20 cellular contexts compared by ENCODE assay signal in genomic region chr7:121546632-121547340, GRCh38.
DNase-seq lines count a peak whose midpoint lies in the region; ATAC-seq, FAIRE-seq and TF ChIP-seq lines count a peak whose summit lies in the region.
"Had no signal": no experiment of that assay in that cellular context is flagged by ENCODE, and none has a peak within 500 bp of the region (broad histone marks: within the 10 kb centered on the region; RNA-seq: fewer than 3 reads in every experiment).

No MANE protein-coding gene starts in this region.

- no peak for DNase-seq in A549 (ENCODE audit: low read depth in 1 of 2, low spot score in 1 of 2)
- peak; percentile 30 for DNase-seq in LHCN-M2 (ENCODE audit: low read depth)
- DNase-seq in amniotic epithelial cell (ENCODE audit: low read depth): peak; percentile 84
- DNase-seq in mesenchymal stem cell: no peak
- no peak for DNase-seq in COR-L47 (lab: John Stamatoyannopoulos, UW)
- DNase-seq in activated naive CD8-positive, alpha-beta T cell treated with anti-CD3 and anti-CD28 coated beads, Interleukin-2, amount 50 U/mL, for 24 hours: no peak
- DNase-seq in type B pancreatic cell (ENCODE audit: extremely low spot score, unreplicated experiment): no peak
- no peak for DNase-seq in UCSD-AML1 (lab: John Stamatoyannopoulos, UW; ENCODE audit: unreplicated experiment)
- DNase-seq: activated CD4-positive, alpha-beta T cell treated with anti-CD3 and anti-CD28 coated beads for 1 hour; activated effector memory CD4-positive, alpha-beta T cell treated with anti-CD3 and anti-CD28 coated beads, Interleukin-2, amount 50 U/mL, for 16 hours; aorta; endodermal cell; kidney; psoas muscle; stimulated activated naive B cell treated with anti-CD40 and anti-IgM and Interleukin-4, amounts not matched to agents 10 μg/mL and 1 μg/mL and 100 μg/mL, for 72 hours; T1000; tibial artery had no signal

- peaks cover 37% of the 10 kb centered on the region for H3K4me1 Mint-ChIP-seq in activated naive CD8-positive, alpha-beta T cell treated with anti-CD3 and anti-CD28 coated beads, Interleukin-2, amount 50 U/mL, for 24 hours
- H3K4me1 Mint-ChIP-seq in type B pancreatic cell (ENCODE audit: unreplicated experiment): no peaks in the 10 kb centered on the region

- TF ChIP-seq RAD21 in A549 (conservative IDR thresholded peaks at IDR 0.05 in 1 of 2, IDR thresholded peaks at IDR 0.05 in 1 of 2): no peak

- 56% methylated on average over 4 of the region's 4 CpGs for WGBS in A549 (ENCODE audit: missing lambda C conversion rate)
- WGBS in mesenchymal stem cell: 90% methylated on average over 1 of the region's 4 CpGs

- H3K27ac Mint-ChIP-seq in activated naive CD8-positive, alpha-beta T cell treated with anti-CD3 and anti-CD28 coated beads, Interleukin-2, amount 50 U/mL, for 24 hours: no peak overlapping the region
- H3K27ac Mint-ChIP-seq in type B pancreatic cell: no peak overlapping the region
- H3K27ac Mint-ChIP-seq: CD4-positive, alpha-beta memory T cell; endodermal cell; nephron; stimulated activated naive B cell treated with anti-CD40 and anti-IgM and Interleukin-4, amounts not matched to agents 10 μg/mL and 1 μg/mL and 100 μg/mL, for 72 hours had no signal

- no peak overlapping the region for H3K4ac ChIP-seq in mesenchymal stem cell (ENCODE audit: low read depth in 1 of 2, low read length in 2 of 2)

- H2AK5ac ChIP-seq in mesenchymal stem cell (ENCODE audit: low read length, severe bottlenecking): no peak overlapping the region

- peak overlapping the region; percentile 54 for H3K9ac ChIP-seq in mesenchymal stem cell (ENCODE audit: low read length)
- H3K9ac ChIP-seq: GM23248 had no signal

- H3K23ac ChIP-seq in mesenchymal stem cell (ENCODE audit: low read length in 2 of 2): no peak overlapping the region

- H4K8ac ChIP-seq in mesenchymal stem cell (ENCODE audit: low read length): no peak overlapping the region

- H3K4me3 ChIP-seq in A549 (no peak overlapping the region), mesenchymal stem cell (ENCODE audit: insufficient read depth in 1 of 2, low read depth in 1 of 2, low read length in 2 of 2) (no peak overlapping the region)
- H3K4me3 ChIP-seq: GM23248, psoas muscle, tibial artery had no signal

- no peak overlapping the region for H2BK120ac ChIP-seq in mesenchymal stem cell (ENCODE audit: low read depth, low read length)

- peak in 1 of 2 experiments; percentile 27; a peak in 1 of 6 replicates for ATAC-seq in A549
- no peak for ATAC-seq in activated naive CD8-positive, alpha-beta T cell treated with anti-CD3 and anti-CD28 coated beads, Interleukin-2, amount 50 U/mL, for 24 hours

- H3K36me3 ChIP-seq in mesenchymal stem cell (ENCODE audit: control insufficient read depth in 1 of 2, insufficient read depth in 2 of 2, low read depth in 1 of 2, low read length in 2 of 2): no peaks in the 10 kb centered on the region
- H3K36me3 ChIP-seq: tibial artery had no signal

- peaks cover 4% of the 10 kb centered on the region for H3K9me3 Mint-ChIP-seq in activated naive CD8-positive, alpha-beta T cell treated with anti-CD3 and anti-CD28 coated beads, Interleukin-2, amount 50 U/mL, for 24 hours
- peaks cover 4% of the 10 kb centered on the region for H3K9me3 Mint-ChIP-seq in type B pancreatic cell
- H3K9me3 Mint-ChIP-seq: CD4-positive, alpha-beta memory T cell; stimulated activated naive B cell treated with anti-CD40 and anti-IgM and Interleukin-4, amounts not matched to agents 10 μg/mL and 1 μg/mL and 100 μg/mL, for 72 hours had no signal

- H3K79me1 ChIP-seq in mesenchymal stem cell (replicated peaks; ENCODE audit: low read length, poor library complexity, severe bottlenecking): no peaks in the 10 kb centered on the region

- no peak overlapping the region for H4K91ac ChIP-seq in mesenchymal stem cell (ENCODE audit: low read length)

- CTCF ChIA-PET in A549 (lab: Yijun Ruan, JAX): interaction anchor here (0.6 to 3.8 kb wide), 16 partner anchors 8 to 419 kb away, joined by 3 to 48 read pairs (median 3); no protein-coding TSS in a partner anchor

- TF ChIP-seq POLR2A in A549 (IDR thresholded peaks at IDR 0.05; ENCODE audit: low read length): no peak

- peaks cover 3% of the 10 kb centered on the region for H3K36me3 Mint-ChIP-seq in activated naive CD8-positive, alpha-beta T cell treated with anti-CD3 and anti-CD28 coated beads, Interleukin-2, amount 50 U/mL, for 24 hours (ENCODE audit: low read depth)
- no peaks in the 10 kb centered on the region for H3K36me3 Mint-ChIP-seq in type B pancreatic cell
- H3K36me3 Mint-ChIP-seq: CD4-positive, alpha-beta memory T cell; stimulated activated naive B cell treated with anti-CD40 and anti-IgM and Interleukin-4, amounts not matched to agents 10 μg/mL and 1 μg/mL and 100 μg/mL, for 72 hours had no signal

- no peak overlapping the region for H2AFZ ChIP-seq in mesenchymal stem cell (ENCODE audit: low read depth, low read length)
- H2AFZ ChIP-seq: GM23248 had no signal

- H3K4me3 Mint-ChIP-seq in activated naive CD8-positive, alpha-beta T cell treated with anti-CD3 and anti-CD28 coated beads, Interleukin-2, amount 50 U/mL, for 24 hours: no peak overlapping the region
- no peak overlapping the region for H3K4me3 Mint-ChIP-seq in type B pancreatic cell
- H3K4me3 Mint-ChIP-seq: CD4-positive, alpha-beta memory T cell; endodermal cell; nephron; stimulated activated naive B cell treated with anti-CD40 and anti-IgM and Interleukin-4, amounts not matched to agents 10 μg/mL and 1 μg/mL and 100 μg/mL, for 72 hours had no signal

- no peak overlapping the region for H2BK5ac ChIP-seq in mesenchymal stem cell (ENCODE audit: low read depth, low read length, poor library complexity, severe bottlenecking)

- TF ChIP-seq EP300 in A549 (IDR thresholded peaks at IDR 0.05): no peak

- H3K14ac ChIP-seq in mesenchymal stem cell (ENCODE audit: low read length in 2 of 2): no peak overlapping the region

- H3K18ac ChIP-seq in mesenchymal stem cell (ENCODE audit: low read depth in 1 of 2, low read length in 2 of 2): no peak overlapping the region

- H3K27me3 ChIP-seq in mesenchymal stem cell (ENCODE audit: control insufficient read depth in 1 of 2, insufficient read depth in 1 of 2, low read length in 2 of 2): no peaks in the 10 kb centered on the region
- H3K27me3 ChIP-seq: tibial artery had no signal

- no peak for FAIRE-seq in A549 (lab: Jason Lieb, UNC)

- peak overlapping the region; percentile 42; the same call in 1 of the 3 replicates for H3K4me2 ChIP-seq in A549
- H3K4me2 ChIP-seq in mesenchymal stem cell (ENCODE audit: low read length, poor library complexity, severe bottlenecking): no peak overlapping the region

- no peaks in the 10 kb centered on the region; the same call in 2 of the 3 replicates for H3K9me3 ChIP-seq in A549
- peaks cover 3% of the 10 kb centered on the region for H3K9me3 ChIP-seq in mesenchymal stem cell (ENCODE audit: control insufficient read depth, low read length)
- H3K9me3 ChIP-seq: psoas muscle, tibial artery had no signal

- H3K27ac ChIP-seq in A549: no peak overlapping the region
- H3K27ac ChIP-seq in mesenchymal stem cell (ENCODE audit: low read length, poor library complexity, severe bottlenecking): no peak overlapping the region
- H3K27ac ChIP-seq: GM23248, psoas muscle, tibial artery had no signal

- peaks cover 4% of the 10 kb centered on the region for H3K27me3 Mint-ChIP-seq in activated naive CD8-positive, alpha-beta T cell treated with anti-CD3 and anti-CD28 coated beads, Interleukin-2, amount 50 U/mL, for 24 hours
- no peaks in the 10 kb centered on the region for H3K27me3 Mint-ChIP-seq in type B pancreatic cell
- H3K27me3 Mint-ChIP-seq: stimulated activated naive B cell treated with anti-CD40 and anti-IgM and Interleukin-4, amounts not matched to agents 10 μg/mL and 1 μg/mL and 100 μg/mL, for 72 hours had no signal

- H3K4me1 ChIP-seq in A549 (peaks cover 11% of the 10 kb centered on the region; the same call in 2 of the 3 replicates), mesenchymal stem cell (ENCODE audit: control insufficient read depth, insufficient read depth, low read depth, low read length) (no peaks in the 10 kb centered on the region)
- H3K4me1 ChIP-seq: psoas muscle had no signal

- no peak for TF ChIP-seq CTCF in A549 (IDR thresholded peaks at IDR 0.05)
- TF ChIP-seq CTCF in type B pancreatic cell (conservative IDR thresholded peaks at IDR 0.05): no peak

- POLR2A ChIA-PET in A549 (lab: Yijun Ruan, JAX): no interaction called here

- peak overlapping the region in 1 of 2 experiments; percentile 42 for H2BK12ac ChIP-seq in mesenchymal stem cell (ENCODE audit: low read length in 2 of 2)

- H2BK15ac ChIP-seq in mesenchymal stem cell (ENCODE audit: low read depth, poor library complexity, severe bottlenecking): no peak overlapping the region

TF ChIP-seq in A549, 52 proteins besides CTCF, POLR2A, EP300 and RAD21:
- TF ChIP-seq CEBPB (IDR thresholded peaks at IDR 0.05): no peak
- TF ChIP-seq MAFK (IDR thresholded peaks at IDR 0.05; ENCODE audit: partially characterized antibody): peak; percentile 32

Comparison
In these comparisons a context has a peak if more than half of its experiments do, and no peak if none do; other contexts are left out.
1. DNase-seq: peak in LHCN-M2 (single experiment) and amniotic epithelial cell (single experiment); none in A549 (0 of 2), mesenchymal stem cell (single experiment), COR-L47 (single experiment), activated naive CD8-positive, alpha-beta T cell treated with anti-CD3 and anti-CD28 coated beads, Interleukin-2, amount 50 U/mL, for 24 hours (single experiment), type B pancreatic cell (single experiment) and UCSD-AML1 (single experiment).